Comparison of ENCODE assay signal across 1 cellular context in the genomic region with DNA sequence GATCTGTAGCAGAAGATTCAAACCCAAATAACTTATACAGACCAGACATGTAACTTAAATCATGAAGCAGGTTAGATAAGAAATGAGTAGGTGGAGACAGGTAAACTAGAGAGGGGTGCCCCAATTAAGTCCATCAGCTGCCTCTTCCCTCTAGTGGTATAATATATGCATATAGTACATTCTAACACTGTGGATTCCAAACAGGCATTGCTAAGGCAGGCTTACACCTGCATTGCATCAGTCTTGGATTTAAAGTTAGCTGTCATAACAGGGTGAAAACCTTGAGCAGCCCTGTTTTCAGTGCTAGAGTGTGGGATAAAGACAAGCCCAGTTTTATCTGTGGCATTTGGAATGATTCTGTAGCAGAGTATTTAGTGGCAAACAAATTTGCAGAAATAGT.
TF ChIP-seq lines count a peak whose summit lies in the region.

No MANE protein-coding gene starts in this region.

TF ChIP-seq in HepG2, 621 proteins besides CTCF, POLR2A, EP300 and RAD21 (continued from another document):
- TF ChIP-seq, protein P1, sequence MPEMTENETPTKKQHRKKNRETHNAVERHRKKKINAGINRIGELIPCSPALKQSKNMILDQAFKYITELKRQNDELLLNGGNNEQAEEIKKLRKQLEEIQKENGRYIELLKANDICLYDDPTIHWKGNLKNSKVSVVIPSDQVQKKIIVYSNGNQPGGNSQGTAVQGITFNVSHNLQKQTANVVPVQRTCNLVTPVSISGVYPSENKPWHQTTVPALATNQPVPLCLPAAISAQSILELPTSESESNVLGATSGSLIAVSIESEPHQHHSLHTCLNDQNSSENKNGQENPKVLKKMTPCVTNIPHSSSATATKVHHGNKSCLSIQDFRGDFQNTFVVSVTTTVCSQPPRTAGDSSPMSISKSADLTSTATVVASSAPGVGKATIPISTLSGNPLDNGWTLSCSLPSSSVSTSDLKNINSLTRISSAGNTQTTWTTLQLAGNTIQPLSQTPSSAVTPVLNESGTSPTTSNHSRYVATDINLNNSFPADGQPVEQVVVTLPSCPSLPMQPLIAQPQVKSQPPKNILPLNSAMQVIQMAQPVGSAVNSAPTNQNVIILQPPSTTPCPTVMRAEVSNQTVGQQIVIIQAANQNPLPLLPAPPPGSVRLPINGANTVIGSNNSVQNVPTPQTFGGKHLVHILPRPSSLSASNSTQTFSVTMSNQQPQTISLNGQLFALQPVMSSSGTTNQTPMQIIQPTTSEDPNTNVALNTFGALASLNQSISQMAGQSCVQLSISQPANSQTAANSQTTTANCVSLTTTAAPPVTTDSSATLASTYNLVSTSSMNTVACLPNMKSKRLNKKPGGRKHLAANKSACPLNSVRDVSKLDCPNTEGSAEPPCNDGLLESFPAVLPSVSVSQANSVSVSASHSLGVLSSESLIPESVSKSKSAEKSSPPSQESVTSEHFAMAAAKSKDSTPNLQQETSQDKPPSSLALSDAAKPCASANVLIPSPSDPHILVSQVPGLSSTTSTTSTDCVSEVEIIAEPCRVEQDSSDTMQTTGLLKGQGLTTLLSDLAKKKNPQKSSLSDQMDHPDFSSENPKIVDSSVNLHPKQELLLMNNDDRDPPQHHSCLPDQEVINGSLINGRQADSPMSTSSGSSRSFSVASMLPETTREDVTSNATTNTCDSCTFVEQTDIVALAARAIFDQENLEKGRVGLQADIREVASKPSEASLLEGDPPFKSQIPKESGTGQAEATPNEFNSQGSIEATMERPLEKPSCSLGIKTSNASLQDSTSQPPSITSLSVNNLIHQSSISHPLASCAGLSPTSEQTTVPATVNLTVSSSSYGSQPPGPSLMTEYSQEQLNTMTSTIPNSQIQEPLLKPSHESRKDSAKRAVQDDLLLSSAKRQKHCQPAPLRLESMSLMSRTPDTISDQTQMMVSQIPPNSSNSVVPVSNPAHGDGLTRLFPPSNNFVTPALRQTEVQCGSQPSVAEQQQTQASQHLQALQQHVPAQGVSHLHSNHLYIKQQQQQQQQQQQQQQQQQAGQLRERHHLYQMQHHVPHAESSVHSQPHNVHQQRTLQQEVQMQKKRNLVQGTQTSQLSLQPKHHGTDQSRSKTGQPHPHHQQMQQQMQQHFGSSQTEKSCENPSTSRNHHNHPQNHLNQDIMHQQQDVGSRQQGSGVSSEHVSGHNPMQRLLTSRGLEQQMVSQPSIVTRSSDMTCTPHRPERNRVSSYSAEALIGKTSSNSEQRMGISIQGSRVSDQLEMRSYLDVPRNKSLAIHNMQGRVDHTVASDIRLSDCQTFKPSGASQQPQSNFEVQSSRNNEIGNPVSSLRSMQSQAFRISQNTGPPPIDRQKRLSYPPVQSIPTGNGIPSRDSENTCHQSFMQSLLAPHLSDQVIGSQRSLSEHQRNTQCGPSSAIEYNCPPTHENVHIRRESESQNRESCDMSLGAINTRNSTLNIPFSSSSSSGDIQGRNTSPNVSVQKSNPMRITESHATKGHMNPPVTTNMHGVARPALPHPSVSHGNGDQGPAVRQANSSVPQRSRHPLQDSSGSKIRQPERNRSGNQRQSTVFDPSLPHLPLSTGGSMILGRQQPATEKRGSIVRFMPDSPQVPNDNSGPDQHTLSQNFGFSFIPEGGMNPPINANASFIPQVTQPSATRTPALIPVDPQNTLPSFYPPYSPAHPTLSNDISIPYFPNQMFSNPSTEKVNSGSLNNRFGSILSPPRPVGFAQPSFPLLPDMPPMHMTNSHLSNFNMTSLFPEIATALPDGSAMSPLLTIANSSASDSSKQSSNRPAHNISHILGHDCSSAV (CRISPR knock-in tag; IDR thresholded peaks at IDR 0.05; ENCODE audit: borderline replicate concordance) = no peak
- TF ChIP-seq ZNF781 (CRISPR knock-in tag; IDR thresholded peaks at IDR 0.05; ENCODE audit: borderline replicate concordance, not compliant biosample characterization) (no peak), CEBPB (IDR thresholded peaks at IDR 0.05; ENCODE audit: borderline replicate concordance, low read depth, low read length) (peak; percentile 13; the same call in 1 of the 2 replicates), MAFF (IDR thresholded peaks at IDR 0.05; ENCODE audit: low read depth, low read length) (no peak), ATF4 (CRISPR knock-in tag; IDR thresholded peaks at IDR 0.05) (peak in 1 of 2 experiments; percentile 92; a peak in 2 of 4 replicates), ZNF17 (CRISPR knock-in tag; IDR thresholded peaks at IDR 0.05) (no peak), SRSF9 (IDR thresholded peaks at IDR 0.05; ENCODE audit: borderline replicate concordance, insufficient read depth, low read depth, low read length, poor library complexity, severe bottlenecking) (no peak), CREB1 (IDR thresholded peaks at IDR 0.05) (no peak), CREB1 (CRISPR knock-in tag; IDR thresholded peaks at IDR 0.05) (no peak), PRDM15 (CRISPR knock-in tag; IDR thresholded peaks at IDR 0.05) (no peak), ZNF691 (CRISPR knock-in tag; IDR thresholded peaks at IDR 0.05; ENCODE audit: borderline replicate concordance, low read depth) (no peak), SOX13 (IDR thresholded peaks at IDR 0.05) (no peak), SOX13 (CRISPR knock-in tag; conservative IDR thresholded peaks at IDR 0.05 in 1 of 2, IDR thresholded peaks at IDR 0.05 in 1 of 2) (no peak)
